Comparison of ENCODE assay signal across 9 cellular contexts in genomic region chr19:3459322-3459881, GRCh38. TPM values are rescaled to one million over a fixed set of nuclear protein-coding genes. Genes with fewer than 3 reads are reported as not detected.
A peak's percentile ranks its signal among the peaks of the same experiment; 100 is the strongest.
DNase-seq lines count a peak whose midpoint lies in the region; ATAC-seq and TF ChIP-seq lines count a peak whose summit lies in the region.
"Had no signal": no experiment of that assay in that cellular context is flagged by ENCODE, and none has a peak within 500 bp of the region (broad histone marks: within the 10 kb centered on the region; RNA-seq: fewer than 3 reads in every experiment).

No MANE protein-coding gene starts in this region.

- H3K4me3 Mint-ChIP-seq in naive thymus-derived CD4-positive, alpha-beta T cell: no peak overlapping the region
- H3K4me3 Mint-ChIP-seq: T-helper 2 cell treated with Interferon-gamma antibody and Interleukin-4, amounts not matched to agents 5 μg/mL and 100 μg/mL, for 36 hours had no signal

- peaks cover 0 to 4% (median 4%) of the 10 kb centered on the region in 5 donors for H3K36me3 Mint-ChIP-seq in naive thymus-derived CD4-positive, alpha-beta T cell

- H3K4me1 Mint-ChIP-seq in naive thymus-derived CD4-positive, alpha-beta T cell: peaks cover 0 to 3% (median 0%) of the 10 kb centered on the region in 7 donors

- intact Hi-C loops in Panc1 (cut with micrococcal nuclease; ENCODE audit: unreplicated experiment): no loop called here
- intact Hi-C loops in naive thymus-derived CD4-positive, alpha-beta T cell (cut with micrococcal nuclease): no loop called here

- in situ Hi-C loops in Panc1 (cut with HindIII; ENCODE audit: low pct_unique_long_range_greater_than_20kb, low sequenced_read_pairs): no loop called here

- CTCF ChIA-PET in Panc1 (lab: Charles Lee): no interaction called here
- CTCF ChIA-PET in naive thymus-derived CD4-positive, alpha-beta T cell (lab: Charles Lee): no interaction called here

- DNase-seq in AG08396 (ENCODE audit: low spot score) (peak; percentile 96), Panc1 (ENCODE audit: low read depth, low spot score) (no peak), fibroblast of the aortic adventitia (ENCODE audit: low read depth) (peak; percentile 94), AML-193 (lab: John Stamatoyannopoulos, UW) (no peak)
- DNase-seq in naive thymus-derived CD4-positive, alpha-beta T cell: no peak

- no peaks in the 10 kb centered on the region for H3K36me3 ChIP-seq in Panc1 (ENCODE audit: control insufficient read depth, insufficient read depth, low read length)
- H3K36me3 ChIP-seq in naive thymus-derived CD4-positive, alpha-beta T cell (ENCODE audit: control insufficient read depth in 2 of 3, insufficient read depth in 3 of 3, low read length in 3 of 3): peaks cover 0 to 29% (median 3%) of the 10 kb centered on the region in 3 experiments

- H3K9me3 ChIP-seq in Panc1 (ENCODE audit: control insufficient read depth, insufficient read depth, low read depth, low read length): no peaks in the 10 kb centered on the region
- H3K9me3 ChIP-seq in naive thymus-derived CD4-positive, alpha-beta T cell (ENCODE audit: control insufficient read depth in 2 of 3, low read length in 3 of 3): no peaks in the 10 kb centered on the region

- no peaks in the 10 kb centered on the region for H3K9me3 Mint-ChIP-seq in naive thymus-derived CD4-positive, alpha-beta T cell
- H3K9me3 Mint-ChIP-seq: T-helper 2 cell treated with Interferon-gamma antibody and Interleukin-4, amounts not matched to agents 5 μg/mL and 100 μg/mL, for 36 hours had no signal

- no TSS peak for BruUV-seq in Panc1 (replicated peaks; lab: Mats Ljungman, UMichigan)

- POLR2A ChIA-PET in Panc1 (lab: Charles Lee): no interaction called here
- POLR2A ChIA-PET in naive thymus-derived CD4-positive, alpha-beta T cell (lab: Charles Lee): no interaction called here

- peaks cover 25% of the 10 kb centered on the region for H3K4me1 ChIP-seq in Panc1 (ENCODE audit: control insufficient read depth, insufficient read depth, low read length)
- no peaks in the 10 kb centered on the region for H3K4me1 ChIP-seq in naive thymus-derived CD4-positive, alpha-beta T cell (ENCODE audit: control insufficient read depth in 2 of 2, insufficient read depth in 2 of 2, low read length in 2 of 2)

- H3K27ac ChIP-seq in Panc1 (ENCODE audit: low read length): no peak overlapping the region
- no peak overlapping the region for H3K27ac ChIP-seq in naive thymus-derived CD4-positive, alpha-beta T cell (ENCODE audit: low read depth, low read length)

- H3K27me3 Mint-ChIP-seq in naive thymus-derived CD4-positive, alpha-beta T cell: no peaks in the 10 kb centered on the region

- no peak overlapping the region for H3K4me3 ChIP-seq in Panc1 (ENCODE audit: low read depth in 2 of 2, low read length in 2 of 2)
- H3K4me3 ChIP-seq in fibroblast of the aortic adventitia (ENCODE audit: low read depth, low read length): no peak overlapping the region
- no peak overlapping the region for H3K4me3 ChIP-seq in naive thymus-derived CD4-positive, alpha-beta T cell (ENCODE audit: low read length)

- no peaks in the 10 kb centered on the region for H3K27me3 ChIP-seq in Panc1 (ENCODE audit: control insufficient read depth, insufficient read depth, low read length)
- H3K27me3 ChIP-seq in naive thymus-derived CD4-positive, alpha-beta T cell (ENCODE audit: control insufficient read depth in 2 of 2, insufficient read depth in 2 of 2, low read length in 2 of 2): no peaks in the 10 kb centered on the region

- peak; percentile 46 for ATAC-seq in Panc1
- ATAC-seq in naive thymus-derived CD4-positive, alpha-beta T cell: peak; percentile 54
- ATAC-seq in HG02885 (IDR thresholded peaks at IDR 0.05; ENCODE audit: poor library complexity, unreplicated experiment): no peak
- ATAC-seq in HG03097 (IDR thresholded peaks at IDR 0.05; ENCODE audit: low FRiP score, unreplicated experiment): no peak
- no peak for ATAC-seq in HG03039 (IDR thresholded peaks at IDR 0.05; ENCODE audit: unreplicated experiment)

- H3K27ac Mint-ChIP-seq in naive thymus-derived CD4-positive, alpha-beta T cell: no peak overlapping the region
- H3K27ac Mint-ChIP-seq: T-helper 2 cell treated with Interferon-gamma antibody and Interleukin-4, amounts not matched to agents 5 μg/mL and 100 μg/mL, for 36 hours had no signal

- no peak for TF ChIP-seq CTCF in Panc1 (IDR thresholded peaks at IDR 0.05)
- TF ChIP-seq CTCF in fibroblast of the aortic adventitia (IDR thresholded peaks at IDR 0.05; ENCODE audit: insufficient read depth, low read length): no peak

RNA-seq across cellular contexts. Expression of gene SMIM24, which starts 20.9 kb away (rescaled TPM):
- total RNA-seq in Panc1 (2021; ENCODE audit: unreplicated experiment): 0.28 TPM
- not detected for polyA plus RNA-seq in Panc1 (2012; ENCODE audit: insufficient read length)
- not detected in 2 replicates for total RNA-seq in fibroblast of the aortic adventitia (ENCODE audit: low replicate concordance)
- 1 to 10 TPM in 1 of 5 experiments, under 1 TPM in 1, not detected in 3; 0.82 to 1.8 TPM for total RNA-seq in naive thymus-derived CD4-positive, alpha-beta T cell
- not detected for polyA plus RNA-seq in naive thymus-derived CD4-positive, alpha-beta T cell

RNA-seq across cellular contexts. Expression of gene SMIM44, which starts 23.8 kb away (rescaled TPM):
- total RNA-seq in Panc1 (2021; ENCODE audit: unreplicated experiment): not detected
- not detected for polyA plus RNA-seq in Panc1 (2012; ENCODE audit: insufficient read length)
- total RNA-seq in fibroblast of the aortic adventitia (ENCODE audit: low replicate concordance): not detected in 2 replicates
- not detected for total RNA-seq in naive thymus-derived CD4-positive, alpha-beta T cell
- polyA plus RNA-seq in naive thymus-derived CD4-positive, alpha-beta T cell: not detected

RNA-seq across cellular contexts. Expression of gene DOHH, which starts 41.1 kb away (rescaled TPM):
- total RNA-seq in Panc1 (2021; ENCODE audit: unreplicated experiment) (24.9 TPM), fibroblast of the aortic adventitia (ENCODE audit: low replicate concordance) (6.5 and 18.6 TPM in 2 replicates)
- polyA plus RNA-seq in Panc1 (2012; ENCODE audit: insufficient read length): 38.2 TPM
- total RNA-seq in naive thymus-derived CD4-positive, alpha-beta T cell: 10 to 100 TPM in 1 of 5 experiments, 1 to 10 TPM in 4; 4.4 to 16.4 (median 8.0) TPM
- 10 to 100 TPM in 1 of 2 donors, 1 to 10 TPM in 1; 4.6 to 15.0 TPM for polyA plus RNA-seq in naive thymus-derived CD4-positive, alpha-beta T cell

RNA-seq across cellular contexts. Expression of gene FZR1, which starts 46.7 kb away (rescaled TPM):
- 48.7 TPM for total RNA-seq in Panc1 (2021; ENCODE audit: unreplicated experiment)
- 50.4 TPM for polyA plus RNA-seq in Panc1 (2012; ENCODE audit: insufficient read length)
- total RNA-seq in fibroblast of the aortic adventitia (ENCODE audit: low replicate concordance): 14.8 and 30.2 TPM in 2 replicates
- total RNA-seq in naive thymus-derived CD4-positive, alpha-beta T cell: 10 to 100 TPM; 60.7 to 90.7 (median 71.3) TPM
- polyA plus RNA-seq in naive thymus-derived CD4-positive, alpha-beta T cell: 10 to 100 TPM in 1 of 2 donors, 1 to 10 TPM in 1; 7.8 to 15.1 TPM

Comparison
In these comparisons a context has a peak if more than half of its experiments do, and no peak if none do; other contexts are left out.
1. DNase-seq: peak in AG08396 (single experiment) and fibroblast of the aortic adventitia (single experiment); none in Panc1 (single experiment), naive thymus-derived CD4-positive, alpha-beta T cell (0 of 9) and AML-193 (0 of 2).
2. ATAC-seq: peak in Panc1 (single experiment) and naive thymus-derived CD4-positive, alpha-beta T cell (single experiment); none in HG02885 (single experiment), HG03097 (single experiment) and HG03039 (single experiment).